8 cellular contexts compared by ENCODE assay signal in the genomic region with DNA sequence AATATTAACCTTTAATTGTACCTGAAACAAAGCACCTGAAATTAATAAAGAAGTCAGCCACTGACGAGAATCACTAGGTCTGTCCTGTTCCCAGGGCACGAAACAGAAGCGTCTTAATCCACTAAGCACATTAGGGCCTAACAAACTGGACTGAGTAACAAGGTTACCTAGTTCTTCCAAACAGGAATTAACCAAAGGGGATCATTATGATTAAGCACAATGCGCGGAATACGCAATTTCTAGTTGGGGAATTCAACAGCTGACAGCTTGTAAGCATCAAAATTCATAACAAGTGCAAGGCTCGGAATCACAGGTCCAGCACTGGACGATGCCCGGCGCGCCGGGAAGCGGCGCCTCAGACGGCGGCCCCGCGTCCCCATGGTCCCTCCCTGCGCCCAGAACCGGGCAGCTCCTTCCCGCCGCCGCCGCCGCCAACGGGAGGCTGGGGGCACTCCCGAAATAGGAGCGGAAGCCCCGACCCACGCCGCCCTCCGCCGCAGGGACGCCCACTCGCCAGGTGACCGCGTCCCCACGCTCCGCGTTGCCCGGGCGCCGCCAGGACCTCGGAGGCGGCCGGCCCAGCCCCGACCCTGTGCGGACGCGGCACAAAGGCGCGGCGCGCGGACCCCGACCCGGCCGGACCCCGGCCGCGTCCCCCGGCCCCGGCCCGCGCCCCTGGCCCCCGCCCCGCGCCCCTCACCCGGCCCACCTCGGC. TPM values are rescaled to one million over a fixed set of nuclear protein-coding genes. Genes with fewer than 3 reads are reported as not detected.
A peak's percentile ranks its signal among the peaks of the same experiment; 100 is the strongest.
DNase-seq lines count a peak whose midpoint lies in the region; ATAC-seq lines count a peak whose summit lies in the region.

No MANE protein-coding gene starts in this region.

- peak overlapping the region; percentile 42 for H2BK5ac ChIP-seq in neuronal stem cell (ENCODE audit: low read length)

- peak overlapping the region; percentile 48 for H3K23ac ChIP-seq in neuronal stem cell (ENCODE audit: low read depth, low read length, poor library complexity)

- peak overlapping the region; percentile 70 for H2AK5ac ChIP-seq in neuronal stem cell (ENCODE audit: low read depth, low read length)

- H3K27ac ChIP-seq in esophagus (ENCODE audit: low read depth in 2 of 2, low read length in 1 of 2) = peak overlapping the region; percentile 96
- H3K27ac ChIP-seq in neuronal stem cell (replicated peaks; ENCODE audit: low read length) = peak overlapping the region; percentile 85

- H3K4me1 ChIP-seq in esophagus (ENCODE audit: control insufficient read depth in 2 of 2, insufficient read depth in 2 of 2, low read length in 1 of 2) (peaks cover 2 to 21% of the 10 kb centered on the region in 2 donors), neuronal stem cell (ENCODE audit: control insufficient read depth in 2 of 2, insufficient read depth in 1 of 2, low read depth in 1 of 2, low read length in 2 of 2) (peaks cover 11 to 14% of the 10 kb centered on the region in 2 donors)

- H3K4me1 Mint-ChIP-seq in T-helper 1 cell treated with Interleukin-12 subunit alpha and Interleukin-12 subunit beta and Interleukin-4 antibody, amounts not matched to agents 30 μg/mL and 1 μg/mL, for 36 hours (ENCODE audit: low read depth) = peaks cover 36% of the 10 kb centered on the region

- peak overlapping the region; percentile 97 for H3K9ac ChIP-seq in neuronal stem cell (ENCODE audit: low read depth, low read length, poor library complexity)

- H3K27me3 ChIP-seq in esophagus (ENCODE audit: control insufficient read depth in 1 of 2, insufficient read depth in 2 of 2, low read length in 2 of 2) (no peaks in the 10 kb centered on the region), neuronal stem cell (ENCODE audit: control insufficient read depth in 3 of 3, insufficient read depth in 3 of 3, low read depth in 1 of 3, low read length in 3 of 3) (no peaks in the 10 kb centered on the region)

- H3K27ac Mint-ChIP-seq in T-helper 1 cell treated with Interleukin-12 subunit alpha and Interleukin-12 subunit beta and Interleukin-4 antibody, amounts not matched to agents 30 μg/mL and 1 μg/mL, for 36 hours = peak overlapping the region; percentile 76

- no peak overlapping the region for H4K91ac ChIP-seq in neuronal stem cell (ENCODE audit: low read depth, low read length, poor library complexity)

- H3K14ac ChIP-seq in neuronal stem cell (ENCODE audit: low read length) = peak overlapping the region; percentile 85

- ATAC-seq in GM18502 (IDR thresholded peaks at IDR 0.05; ENCODE audit: poor library complexity, unreplicated experiment) (peak; percentile 10), HG03159 (IDR thresholded peaks at IDR 0.05; ENCODE audit: unreplicated experiment) (peak; percentile 10)

- in situ Hi-C loops in ACHN (cut with HindIII; ENCODE audit: low pct_ligation_motif_present, low pct_unique_long_range_greater_than_20kb, low sequenced_read_pairs) = no loop called here

- peak; percentile 37 for DNase-seq in ACHN
- DNase-seq in neuronal stem cell (ENCODE audit: low spot score) = peak; percentile 23
- no peak for DNase-seq in NCI-H774 (lab: John Stamatoyannopoulos, UW)
- no peak for DNase-seq in AG08395 (ENCODE audit: low spot score)

- peak overlapping the region; percentile 22 for H2BK15ac ChIP-seq in neuronal stem cell (ENCODE audit: low read length)

- H3K4me2 ChIP-seq in neuronal stem cell (ENCODE audit: insufficient read depth, low read length, poor library complexity, severe bottlenecking) = peak overlapping the region; percentile 63

- peaks cover 7% of the 10 kb centered on the region for H3K9me3 Mint-ChIP-seq in T-helper 1 cell treated with Interleukin-12 subunit alpha and Interleukin-12 subunit beta and Interleukin-4 antibody, amounts not matched to agents 30 μg/mL and 1 μg/mL, for 36 hours

- H3K79me1 ChIP-seq in neuronal stem cell (ENCODE audit: low read depth, low read length) = peaks cover 5% of the 10 kb centered on the region

- H2BK120ac ChIP-seq in neuronal stem cell (ENCODE audit: low read depth, low read length) = peak overlapping the region; percentile 32

- 1 to 2% methylated on average over 47 to 70 of the region's 70 CpGs for WGBS in esophagus, 2 donors
- WGBS in neuronal stem cell (ENCODE audit: extremely low coverage in 2 of 2, insufficient read length in 2 of 2, insufficient replicate concordance in 1 of 2), 2 donors = no CpG with 5 or more reads among the region's 70 CpGs

- H3K36me3 Mint-ChIP-seq in T-helper 1 cell treated with Interleukin-12 subunit alpha and Interleukin-12 subunit beta and Interleukin-4 antibody, amounts not matched to agents 30 μg/mL and 1 μg/mL, for 36 hours (ENCODE audit: low read depth) = peaks cover 29% of the 10 kb centered on the region

- H3K4ac ChIP-seq in neuronal stem cell (ENCODE audit: low read length) = peak overlapping the region; percentile 68

- H2BK12ac ChIP-seq in neuronal stem cell (ENCODE audit: low read length) = no peak overlapping the region

- H3K4me3 ChIP-seq in esophagus (ENCODE audit: low read depth in 1 of 2, low read length in 2 of 2) (peak overlapping the region; percentile 87 to 95), neuronal stem cell (ENCODE audit: low read length in 2 of 2) (peak overlapping the region; percentile 90 to 93)

- H3K27me3 Mint-ChIP-seq in T-helper 1 cell treated with Interleukin-12 subunit alpha and Interleukin-12 subunit beta and Interleukin-4 antibody, amounts not matched to agents 30 μg/mL and 1 μg/mL, for 36 hours (ENCODE audit: low read depth) = no peaks in the 10 kb centered on the region

- peak overlapping the region; percentile 96 for H3K18ac ChIP-seq in neuronal stem cell (ENCODE audit: low read length)

- peaks cover 0 to 6% of the 10 kb centered on the region in 2 donors for H3K36me3 ChIP-seq in esophagus (ENCODE audit: control insufficient read depth in 2 of 2, insufficient read depth in 2 of 2, low read length in 1 of 2)
- peaks cover 13 to 71% of the 10 kb centered on the region in 2 donors for H3K36me3 ChIP-seq in neuronal stem cell (replicated peaks in 1 of 2; ENCODE audit: control insufficient read depth in 2 of 2, insufficient read depth in 2 of 2, low read length in 2 of 2)

- no peaks in the 10 kb centered on the region for H3K9me3 ChIP-seq in esophagus (ENCODE audit: control insufficient read depth in 2 of 2, insufficient read depth in 1 of 2, low read depth in 1 of 2, low read length in 1 of 2)
- H3K9me3 ChIP-seq in neuronal stem cell (replicated peaks in 1 of 2; ENCODE audit: control insufficient read depth in 2 of 2, insufficient read depth in 1 of 2, low read depth in 1 of 2, low read length in 2 of 2) = peaks cover 8 to 51% of the 10 kb centered on the region in 2 donors

- peak overlapping the region; percentile 81 for H3K4me3 Mint-ChIP-seq in T-helper 1 cell treated with Interleukin-12 subunit alpha and Interleukin-12 subunit beta and Interleukin-4 antibody, amounts not matched to agents 30 μg/mL and 1 μg/mL, for 36 hours

- peak overlapping the region; percentile 54 for H2AFZ ChIP-seq in neuronal stem cell (ENCODE audit: low read length)

- no peak overlapping the region for H4K8ac ChIP-seq in neuronal stem cell (ENCODE audit: low read depth, low read length)

RNA-seq across cellular contexts. Expression of gene CAMSAP1, which starts 0.9 kb away (rescaled TPM):
- 10 to 100 TPM; 14.0 to 18.4 TPM for polyA plus RNA-seq in esophagus
- 30.3 TPM for polyA plus RNA-seq in neuronal stem cell (2013, experiment 1 of 2)
- polyA plus RNA-seq in neuronal stem cell (2013, experiment 2 of 2) = 27.6 TPM

RNA-seq across cellular contexts. Expression of gene UBAC1, which starts 54.7 kb away (rescaled TPM):
- polyA plus RNA-seq in esophagus = 10 to 100 TPM; 40.7 to 43.4 TPM
- polyA plus RNA-seq in neuronal stem cell (2013, experiment 1 of 2) = 44.5 TPM
- 42.3 TPM for polyA plus RNA-seq in neuronal stem cell (2013, experiment 2 of 2)

Comparison
In these comparisons a context has a peak if more than half of its experiments do, and no peak if none do; other contexts are left out.
1. DNase-seq: peak in ACHN (single experiment) and neuronal stem cell (single experiment); none in NCI-H774 (single experiment) and AG08395 (single experiment).